ENCODE assay signal across 15 cellular contexts in genomic region chr4:171983935-171984805, GRCh38.
A peak's percentile ranks its signal among the peaks of the same experiment; 100 is the strongest.
DNase-seq lines count a peak whose midpoint lies in the region; ATAC-seq and TF ChIP-seq lines count a peak whose summit lies in the region.
"Had no signal": no experiment of that assay in that cellular context is flagged by ENCODE, and none has a peak within 500 bp of the region (broad histone marks: within the 10 kb centered on the region; RNA-seq: fewer than 3 reads in every experiment).

No MANE protein-coding gene starts in this region.

- no peaks in the 10 kb centered on the region for H3K4me1 Mint-ChIP-seq in activated T-helper 1 cell treated with anti-CD3 and anti-CD28 coated beads, Interleukin-12 subunit alpha, Interleukin-12 subunit beta, Interleukin-2, Interleukin-4 antibody, amounts not matched to agents 30 ng/mL and 10 ng/mL and 1 ng/mL, durations not matched to agents 14 hours and 24 hours and 36 hours (ENCODE audit: low read depth)

- no peak overlapping the region for H3K4me3 ChIP-seq in astrocyte of the spinal cord (ENCODE audit: low read depth, low read length)
- no peak overlapping the region for H3K4me3 ChIP-seq in upper lobe of right lung
- H3K4me3 ChIP-seq: BLaER1, HAP-1 had no signal

- H3K27me3 ChIP-seq in upper lobe of right lung, result no peaks in the 10 kb centered on the region
- H3K27me3 ChIP-seq: BLaER1 had no signal

- H3K36me3 ChIP-seq in upper lobe of right lung, result no peaks in the 10 kb centered on the region
- H3K36me3 ChIP-seq: BLaER1, HAP-1 had no signal

- H3K9me3 ChIP-seq in upper lobe of right lung, result no peaks in the 10 kb centered on the region
- H3K9me3 ChIP-seq: BLaER1, HAP-1 had no signal

- no peaks in the 10 kb centered on the region for H3K4me1 ChIP-seq in upper lobe of right lung
- H3K4me1 ChIP-seq: BLaER1, HAP-1 had no signal

- H3K9me3 Mint-ChIP-seq in activated T-helper 1 cell treated with anti-CD3 and anti-CD28 coated beads, Interleukin-12 subunit alpha, Interleukin-12 subunit beta, Interleukin-2, Interleukin-4 antibody, amounts not matched to agents 30 ng/mL and 10 ng/mL and 1 ng/mL, durations not matched to agents 14 hours and 24 hours and 36 hours, result peaks cover 3% of the 10 kb centered on the region

- DNase-seq in KBM-7 (peak; percentile 41), astrocyte of the spinal cord (ENCODE audit: low read depth, low spot score) (peak; percentile 16), left colon (no peak), upper lobe of right lung (no peak), DMS 273 treated with DMSO at 0.1 percent for 48 hours (lab: John Stamatoyannopoulos, UW) (no peak)
- DNase-seq in activated T-helper 1 cell treated with anti-CD3 and anti-CD28 coated beads, Interleukin-12 subunit alpha, Interleukin-12 subunit beta, Interleukin-2, Interleukin-4 antibody, amounts not matched to agents 30 ng/mL and 10 ng/mL and 1 ng/mL, durations not matched to agents 14 hours and 24 hours and 36 hours (ENCODE audit: low spot score), result no peak
- DNase-seq: Karpas-422, NCI-H1105 treated with DMSO at 0.1 percent for 48 hours, NCI-H1930, NCI-H2171 treated with DMSO at 0.1 percent for 48 hours, NCI-H510A treated with DMSO at 0.1 percent for 48 hours had no signal

- H3K27me3 Mint-ChIP-seq in activated T-helper 1 cell treated with anti-CD3 and anti-CD28 coated beads, Interleukin-12 subunit alpha, Interleukin-12 subunit beta, Interleukin-2, Interleukin-4 antibody, amounts not matched to agents 30 ng/mL and 10 ng/mL and 1 ng/mL, durations not matched to agents 14 hours and 24 hours and 36 hours (ENCODE audit: insufficient read depth), result no peaks in the 10 kb centered on the region

- no peak overlapping the region for H3K27ac ChIP-seq in upper lobe of right lung
- H3K27ac ChIP-seq: BLaER1 had no signal

- no peak for TF ChIP-seq CTCF in astrocyte of the spinal cord (IDR thresholded peaks at IDR 0.05; ENCODE audit: low read depth, low read length)
- no peak for TF ChIP-seq CTCF in upper lobe of right lung (IDR thresholded peaks at IDR 0.05)

- intact Hi-C loops in left colon (cut with DNase I, micrococcal nuclease), result no loop called here
- intact Hi-C loops in upper lobe of right lung (cut with DNase I), result no loop called here
- intact Hi-C loops in activated T-helper 1 cell treated with anti-CD3 and anti-CD28 coated beads, Interleukin-12 subunit alpha, Interleukin-12 subunit beta, Interleukin-2, Interleukin-4 antibody, amounts not matched to agents 30 ng/mL and 10 ng/mL and 1 ng/mL, durations not matched to agents 14 hours and 24 hours and 36 hours (cut with micrococcal nuclease), result no loop called here

- H3K4me3 Mint-ChIP-seq in activated T-helper 1 cell treated with anti-CD3 and anti-CD28 coated beads, Interleukin-12 subunit alpha, Interleukin-12 subunit beta, Interleukin-2, Interleukin-4 antibody, amounts not matched to agents 30 ng/mL and 10 ng/mL and 1 ng/mL, durations not matched to agents 14 hours and 24 hours and 36 hours, result no peak overlapping the region

- H3K27ac Mint-ChIP-seq in activated T-helper 1 cell treated with anti-CD3 and anti-CD28 coated beads, Interleukin-12 subunit alpha, Interleukin-12 subunit beta, Interleukin-2, Interleukin-4 antibody, amounts not matched to agents 30 ng/mL and 10 ng/mL and 1 ng/mL, durations not matched to agents 14 hours and 24 hours and 36 hours, result no peak overlapping the region

- in situ Hi-C loops in KBM-7 (cut with MboI; ENCODE audit: low pct_unique_long_range_greater_than_20kb, low sequenced_read_pairs) (no loop called here), astrocyte of the spinal cord (cut with HindIII; ENCODE audit: low sequenced_read_pairs) (no loop called here)

- ATAC-seq in left colon (peak; percentile 90), upper lobe of right lung (peak; percentile 22), HG03039 (IDR thresholded peaks at IDR 0.05; ENCODE audit: unreplicated experiment) (no peak)
- ATAC-seq: HepG2 had no signal

- no peaks in the 10 kb centered on the region for H3K36me3 Mint-ChIP-seq in activated T-helper 1 cell treated with anti-CD3 and anti-CD28 coated beads, Interleukin-12 subunit alpha, Interleukin-12 subunit beta, Interleukin-2, Interleukin-4 antibody, amounts not matched to agents 30 ng/mL and 10 ng/mL and 1 ng/mL, durations not matched to agents 14 hours and 24 hours and 36 hours (ENCODE audit: low read depth)

Comparison
In these comparisons a context has a peak if more than half of its experiments do, and no peak if none do; other contexts are left out.
1. DNase-seq: peak in KBM-7 (single experiment) and astrocyte of the spinal cord (single experiment); none in left colon (0 of 2), upper lobe of right lung (single experiment), activated T-helper 1 cell treated with anti-CD3 and anti-CD28 coated beads, Interleukin-12 subunit alpha, Interleukin-12 subunit beta, Interleukin-2, Interleukin-4 antibody, amounts not matched to agents 30 ng/mL and 10 ng/mL and 1 ng/mL, durations not matched to agents 14 hours and 24 hours and 36 hours (single experiment) and DMS 273 treated with DMSO at 0.1 percent for 48 hours (single experiment).